ENCODE assay signal across 1 cellular context in the genomic region with DNA sequence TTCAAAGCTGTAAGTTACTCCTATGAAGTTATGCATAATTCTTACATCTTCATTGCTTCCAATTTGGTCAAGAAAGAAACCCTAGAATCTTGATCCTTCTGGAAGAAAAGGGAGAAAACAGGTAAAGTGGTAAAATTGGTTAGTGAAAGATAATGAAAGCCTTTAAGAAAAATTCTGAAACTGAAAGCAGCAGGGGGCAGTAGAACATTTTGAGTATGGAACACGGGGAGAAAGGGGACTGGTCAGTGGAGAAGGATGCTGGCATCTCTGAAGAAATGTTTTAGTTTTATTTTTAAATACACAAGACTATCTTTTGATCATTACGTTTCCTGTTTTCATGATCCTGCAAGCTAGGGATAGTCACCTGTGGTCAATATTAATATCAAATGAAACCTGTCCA.
TF ChIP-seq lines count a peak whose summit lies in the region.

No MANE protein-coding gene starts in this region.

TF ChIP-seq in GM23338, 12 proteins besides CTCF, POLR2A, EP300 and RAD21 (continued from another document):
- TF ChIP-seq, protein P1, sequence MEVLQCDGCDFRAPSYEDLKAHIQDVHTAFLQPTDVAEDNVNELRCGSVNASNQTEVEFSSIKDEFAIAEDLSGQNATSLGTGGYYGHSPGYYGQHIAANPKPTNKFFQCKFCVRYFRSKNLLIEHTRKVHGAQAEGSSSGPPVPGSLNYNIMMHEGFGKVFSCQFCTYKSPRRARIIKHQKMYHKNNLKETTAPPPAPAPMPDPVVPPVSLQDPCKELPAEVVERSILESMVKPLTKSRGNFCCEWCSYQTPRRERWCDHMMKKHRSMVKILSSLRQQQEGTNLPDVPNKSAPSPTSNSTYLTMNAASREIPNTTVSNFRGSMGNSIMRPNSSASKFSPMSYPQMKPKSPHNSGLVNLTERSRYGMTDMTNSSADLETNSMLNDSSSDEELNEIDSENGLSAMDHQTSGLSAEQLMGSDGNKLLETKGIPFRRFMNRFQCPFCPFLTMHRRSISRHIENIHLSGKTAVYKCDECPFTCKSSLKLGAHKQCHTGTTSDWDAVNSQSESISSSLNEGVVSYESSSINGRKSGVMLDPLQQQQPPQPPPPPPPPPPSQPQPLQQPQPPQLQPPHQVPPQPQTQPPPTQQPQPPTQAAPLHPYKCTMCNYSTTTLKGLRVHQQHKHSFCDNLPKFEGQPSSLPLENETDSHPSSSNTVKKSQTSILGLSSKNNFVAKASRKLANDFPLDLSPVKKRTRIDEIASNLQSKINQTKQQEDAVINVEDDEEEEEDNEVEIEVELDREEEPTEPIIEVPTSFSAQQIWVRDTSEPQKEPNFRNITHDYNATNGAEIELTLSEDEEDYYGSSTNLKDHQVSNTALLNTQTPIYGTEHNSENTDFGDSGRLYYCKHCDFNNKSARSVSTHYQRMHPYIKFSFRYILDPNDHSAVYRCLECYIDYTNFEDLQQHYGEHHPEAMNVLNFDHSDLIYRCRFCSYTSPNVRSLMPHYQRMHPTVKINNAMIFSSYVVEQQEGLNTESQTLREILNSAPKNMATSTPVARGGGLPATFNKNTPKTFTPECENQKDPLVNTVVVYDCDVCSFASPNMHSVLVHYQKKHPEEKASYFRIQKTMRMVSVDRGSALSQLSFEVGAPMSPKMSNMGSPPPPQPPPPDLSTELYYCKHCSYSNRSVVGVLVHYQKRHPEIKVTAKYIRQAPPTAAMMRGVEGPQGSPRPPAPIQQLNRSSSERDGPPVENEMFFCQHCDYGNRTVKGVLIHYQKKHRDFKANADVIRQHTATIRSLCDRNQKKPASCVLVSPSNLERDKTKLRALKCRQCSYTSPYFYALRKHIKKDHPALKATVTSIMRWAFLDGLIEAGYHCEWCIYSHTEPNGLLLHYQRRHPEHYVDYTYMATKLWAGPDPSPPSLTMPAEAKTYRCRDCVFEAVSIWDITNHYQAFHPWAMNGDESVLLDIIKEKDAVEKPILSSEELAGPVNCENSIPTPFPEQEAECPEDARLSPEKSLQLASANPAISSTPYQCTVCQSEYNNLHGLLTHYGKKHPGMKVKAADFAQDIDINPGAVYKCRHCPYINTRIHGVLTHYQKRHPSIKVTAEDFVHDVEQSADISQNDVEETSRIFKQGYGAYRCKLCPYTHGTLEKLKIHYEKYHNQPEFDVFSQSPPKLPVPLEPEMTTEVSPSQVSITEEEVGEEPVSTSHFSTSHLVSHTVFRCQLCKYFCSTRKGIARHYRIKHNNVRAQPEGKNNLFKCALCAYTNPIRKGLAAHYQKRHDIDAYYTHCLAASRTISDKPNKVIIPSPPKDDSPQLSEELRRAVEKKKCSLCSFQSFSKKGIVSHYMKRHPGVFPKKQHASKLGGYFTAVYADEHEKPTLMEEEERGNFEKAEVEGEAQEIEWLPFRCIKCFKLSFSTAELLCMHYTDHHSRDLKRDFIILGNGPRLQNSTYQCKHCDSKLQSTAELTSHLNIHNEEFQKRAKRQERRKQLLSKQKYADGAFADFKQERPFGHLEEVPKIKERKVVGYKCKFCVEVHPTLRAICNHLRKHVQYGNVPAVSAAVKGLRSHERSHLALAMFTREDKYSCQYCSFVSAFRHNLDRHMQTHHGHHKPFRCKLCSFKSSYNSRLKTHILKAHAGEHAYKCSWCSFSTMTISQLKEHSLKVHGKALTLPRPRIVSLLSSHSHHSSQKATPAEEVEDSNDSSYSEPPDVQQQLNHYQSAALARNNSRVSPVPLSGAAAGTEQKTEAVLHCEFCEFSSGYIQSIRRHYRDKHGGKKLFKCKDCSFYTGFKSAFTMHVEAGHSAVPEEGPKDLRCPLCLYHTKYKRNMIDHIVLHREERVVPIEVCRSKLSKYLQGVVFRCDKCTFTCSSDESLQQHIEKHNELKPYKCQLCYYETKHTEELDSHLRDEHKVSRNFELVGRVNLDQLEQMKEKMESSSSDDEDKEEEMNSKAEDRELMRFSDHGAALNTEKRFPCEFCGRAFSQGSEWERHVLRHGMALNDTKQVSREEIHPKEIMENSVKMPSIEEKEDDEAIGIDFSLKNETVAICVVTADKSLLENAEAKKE (CRISPR knock-in tag; IDR thresholded peaks at IDR 0.05) = no peak
- TF ChIP-seq STAT1 (IDR thresholded peaks at IDR 0.05; ENCODE audit: unreplicated experiment) (no peak), JUNB (IDR thresholded peaks at IDR 0.05; ENCODE audit: unreplicated experiment) (no peak), CREB1 (CRISPR knock-in tag; IDR thresholded peaks at IDR 0.05; ENCODE audit: low read depth) (no peak)
